In genomic region chr16:53881371-53881770, GRCh38 we compare ENCODE assay signal across 17 cellular contexts.
DNase-seq lines count a peak whose midpoint lies in the region; ATAC-seq and TF ChIP-seq lines count a peak whose summit lies in the region.
"Had no signal": no experiment of that assay in that cellular context is flagged by ENCODE, and none has a peak within 500 bp of the region (broad histone marks: within the 10 kb centered on the region; RNA-seq: fewer than 3 reads in every experiment).

No MANE protein-coding gene starts in this region.

- H4K8ac ChIP-seq in trophoblast cell (ENCODE audit: low read depth, low read length) = no peak overlapping the region

- no peak overlapping the region for H3K9ac ChIP-seq in trophoblast cell (ENCODE audit: low read length)

- H4K91ac ChIP-seq in trophoblast cell (ENCODE audit: low read depth, low read length) = no peak overlapping the region

- no peak overlapping the region for H2AK5ac ChIP-seq in trophoblast cell (ENCODE audit: low read length)

- ATAC-seq in Panc1 (no peak), HG03565 (IDR thresholded peaks at IDR 0.05; ENCODE audit: unreplicated experiment) (no peak), GM21529 (IDR thresholded peaks at IDR 0.05; ENCODE audit: unreplicated experiment) (no peak), left lobe of liver (no peak)
- ATAC-seq: activated CD4-positive, CD25-positive, alpha-beta regulatory T cell treated with anti-CD3 and anti-CD28 coated beads, Interleukin-2, amount 50 U/mL, for 24 hours; activated naive CD8-positive, alpha-beta T cell treated with anti-CD3 and anti-CD28 coated beads, Interleukin-2, amount 50 U/mL, for 24 hours; natural killer cell had no signal

- no peak overlapping the region for H3K4me2 ChIP-seq in trophoblast cell (ENCODE audit: low read length)

- H3K18ac ChIP-seq in trophoblast cell (ENCODE audit: low read length) = no peak overlapping the region

- H3K27me3 ChIP-seq in Panc1 (ENCODE audit: control insufficient read depth, insufficient read depth, low read length) = no peaks in the 10 kb centered on the region
- H3K27me3 ChIP-seq in trophoblast cell (ENCODE audit: insufficient read depth, low read length) = no peaks in the 10 kb centered on the region
- H3K27me3 ChIP-seq in esophagus muscularis mucosa = no peaks in the 10 kb centered on the region

- H3K9me3 ChIP-seq in Panc1 (ENCODE audit: control insufficient read depth, insufficient read depth, low read depth, low read length) (no peaks in the 10 kb centered on the region), trophoblast cell (ENCODE audit: insufficient read depth, low read depth, low read length) (no peaks in the 10 kb centered on the region), esophagus muscularis mucosa (no peaks in the 10 kb centered on the region)

- H3K4ac ChIP-seq in trophoblast cell (ENCODE audit: low read depth, low read length) = no peak overlapping the region

- BruUV-seq in Panc1 (replicated peaks; lab: Mats Ljungman, UMichigan) = no TSS peak

- H3K4me1 ChIP-seq in Panc1 (ENCODE audit: control insufficient read depth, insufficient read depth, low read length) = no peaks in the 10 kb centered on the region
- no peaks in the 10 kb centered on the region for H3K4me1 ChIP-seq in trophoblast cell (ENCODE audit: control insufficient read depth in 1 of 2, insufficient read depth in 2 of 2, low read length in 2 of 2)
- peaks cover 0 to 11% (median 0%) of the 10 kb centered on the region in 4 donors for H3K4me1 ChIP-seq in esophagus muscularis mucosa

- TF ChIP-seq CTCF in Panc1 (IDR thresholded peaks at IDR 0.05) (no peak), esophagus muscularis mucosa (IDR thresholded peaks at IDR 0.05) (no peak)

- H3K36me3 ChIP-seq in Panc1 (ENCODE audit: control insufficient read depth, insufficient read depth, low read length) (no peaks in the 10 kb centered on the region), trophoblast cell (ENCODE audit: control insufficient read depth in 1 of 2, insufficient read depth in 2 of 2, low read length in 2 of 2) (peaks cover 0 to 3% of the 10 kb centered on the region in 2 experiments), esophagus muscularis mucosa (peaks cover 3 to 47% (median 23%) of the 10 kb centered on the region in 4 donors)

- no peak overlapping the region for H3K4me3 ChIP-seq in Panc1 (ENCODE audit: low read depth in 2 of 2, low read length in 2 of 2)
- H3K4me3 ChIP-seq in trophoblast cell (ENCODE audit: low read depth, low read length) = no peak overlapping the region
- no peak overlapping the region for H3K4me3 ChIP-seq in esophagus muscularis mucosa

- no peak for TF ChIP-seq POLR2A in erythroblast (IDR thresholded peaks at IDR 0.05; ENCODE audit: low read length)
- TF ChIP-seq POLR2A in esophagus muscularis mucosa (IDR thresholded peaks at IDR 0.05; ENCODE audit: low read depth) = no peak

- intact Hi-C loops in Panc1 (cut with micrococcal nuclease; ENCODE audit: unreplicated experiment) (no loop called here), esophagus muscularis mucosa (cut with DNase I) (no loop called here)

- no peaks in the 10 kb centered on the region for H3K79me1 ChIP-seq in trophoblast cell (ENCODE audit: low read length)

- no peak overlapping the region for H2BK120ac ChIP-seq in trophoblast cell (ENCODE audit: insufficient read depth, low read length, poor library complexity)

- POLR2A ChIA-PET in Panc1 (lab: Charles Lee) = no interaction called here

- no peak overlapping the region for H3K27ac ChIP-seq in Panc1 (ENCODE audit: low read length)
- H3K27ac ChIP-seq in trophoblast cell (ENCODE audit: low read depth, low read length) = no peak overlapping the region
- H3K27ac ChIP-seq in esophagus muscularis mucosa (replicated peaks in 1 of 4) = no peak overlapping the region

- H3K23ac ChIP-seq in trophoblast cell (ENCODE audit: low read length) = no peak overlapping the region

- H3K14ac ChIP-seq in trophoblast cell (ENCODE audit: low read length) = no peak overlapping the region

- no peaks in the 10 kb centered on the region for H3K79me2 ChIP-seq in trophoblast cell (ENCODE audit: control insufficient read depth, insufficient read depth, low read length, poor library complexity)

- no peak overlapping the region for H4K12ac ChIP-seq in trophoblast cell (ENCODE audit: low read depth, low read length)

- in situ Hi-C loops in Panc1 (cut with HindIII; ENCODE audit: low pct_unique_long_range_greater_than_20kb, low sequenced_read_pairs) = no loop called here

- H2BK12ac ChIP-seq in trophoblast cell (ENCODE audit: low read length) = no peak overlapping the region

- no peak for TF ChIP-seq EP300 in esophagus muscularis mucosa (IDR thresholded peaks at IDR 0.05)

- no peak overlapping the region for H2AFZ ChIP-seq in trophoblast cell (ENCODE audit: insufficient read depth, low read length, poor library complexity)

- no CpG with 5 or more reads among the region's 2 CpGs for WGBS in trophoblast cell (ENCODE audit: extremely low coverage, insufficient coverage, insufficient read length)
- WGBS in esophagus muscularis mucosa = 100% methylated on average over 2 of the region's 2 CpGs

- DNase-seq in EL (peak; percentile 44), Panc1 (ENCODE audit: low read depth, low spot score) (peak; percentile 51), erythroblast (lab: John Stamatoyannopoulos, UW) (peak; percentile 9 to 56), trophoblast cell (peak; percentile 44 to 47), esophagus muscularis mucosa (ENCODE audit: extremely low spot score) (no peak), left lobe of liver (ENCODE audit: low spot score) (no peak)
- DNase-seq: activated naive CD8-positive, alpha-beta T cell treated with anti-CD3 and anti-CD28 coated beads, Interleukin-2, amount 50 U/mL, for 24 hours; CD4-positive, alpha-beta memory T cell; dermis blood vessel endothelial cell; natural killer cell; NCI-H1930; retina; stimulated activated CD4-positive, alpha-beta T cell treated with anti-CD3 and anti-CD28 coated beads, Interleukin-4, amount 100 ng/mL, for 4 hours; stimulated activated naive CD4-positive, alpha-beta T cell treated with Interleukin-2 at 50 U/mL for 16 hours had no signal

- CTCF ChIA-PET in Panc1 (lab: Charles Lee) = no interaction called here

- no peak overlapping the region for H2BK5ac ChIP-seq in trophoblast cell (ENCODE audit: low read depth, low read length, poor library complexity)

Comparison
In these comparisons a context has a peak if more than half of its experiments do, and no peak if none do; other contexts are left out.
1. DNase-seq: peak in EL (single experiment), Panc1 (single experiment), erythroblast (2 of 2) and trophoblast cell (2 of 2); none in esophagus muscularis mucosa (single experiment) and left lobe of liver (single experiment).